14 cellular contexts compared by ENCODE assay signal in the genomic region with DNA sequence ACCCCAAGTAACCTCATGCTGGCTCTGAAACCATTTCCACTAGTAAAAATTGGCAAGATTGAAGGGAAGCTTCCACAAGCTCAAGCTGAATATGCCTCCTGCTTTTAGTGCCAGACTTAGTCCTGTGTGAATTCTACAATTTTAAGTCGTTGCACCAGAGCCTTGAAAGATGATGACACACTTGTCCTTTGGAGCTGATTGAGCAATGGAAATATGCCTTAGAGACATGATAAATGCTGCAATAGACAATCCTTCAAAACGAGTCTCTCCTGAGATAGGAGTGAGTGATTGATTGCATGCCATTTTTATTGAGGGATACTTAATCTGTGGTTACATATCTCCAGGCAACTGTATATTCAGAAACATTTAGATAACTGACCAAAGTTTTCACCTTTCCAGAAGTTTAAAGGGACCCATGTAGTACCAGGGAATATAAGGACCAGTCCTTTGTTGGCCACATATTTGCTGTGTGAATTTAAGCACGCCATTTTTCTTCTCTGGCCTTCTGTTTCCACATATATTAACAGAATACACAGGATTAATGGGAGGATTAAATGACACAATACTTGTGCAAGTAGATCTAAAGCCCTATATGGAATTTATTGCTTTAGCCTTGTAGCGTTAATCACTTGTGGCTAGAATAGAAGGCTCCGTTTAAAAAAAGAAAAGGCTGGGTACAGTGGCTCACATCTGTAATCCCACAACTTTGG.
DNase-seq lines count a peak whose midpoint lies in the region; ATAC-seq and TF ChIP-seq lines count a peak whose summit lies in the region.
"Had no signal": no experiment of that assay in that cellular context is flagged by ENCODE, and none has a peak within 500 bp of the region (broad histone marks: within the 10 kb centered on the region; RNA-seq: fewer than 3 reads in every experiment).

No MANE protein-coding gene starts in this region.

- ATAC-seq in Right ventricle myocardium superior (ENCODE audit: poor library complexity) (peak; percentile 62), left cardiac atrium (peak; percentile 25 to 74)

- H3K27ac ChIP-seq in left ventricle myocardium inferior (replicated peaks) (no peak overlapping the region), esophagus muscularis mucosa (replicated peaks in 1 of 4) (no peak overlapping the region), ovary (no peak overlapping the region)
- H3K27ac ChIP-seq: tibial artery had no signal

- DNase-seq in Right ventricle myocardium superior (no peak), left ventricle myocardium inferior (no peak), SIG-M5 treated with dmso at 0.1 percent for 504 hours (lab: John Stamatoyannopoulos, UW; ENCODE audit: unreplicated experiment) (peak; percentile 95), left cardiac atrium (no peak), esophagus muscularis mucosa (ENCODE audit: extremely low spot score) (no peak), ovary (no peak), UCSD-AML1 (lab: John Stamatoyannopoulos, UW; ENCODE audit: unreplicated experiment) (no peak), NCI-H1436 (lab: John Stamatoyannopoulos, UW) (no peak)
- DNase-seq: ACHN; activated CD4-positive, alpha-beta memory T cell treated with anti-CD3 and anti-CD28 coated beads for 36 hours; NCI-H2171; Peyer's patch; stimulated activated CD4-positive, alpha-beta T cell treated with anti-CD3 and anti-CD28 coated beads, Interleukin-15, amount 100 ng/mL, for 24 hours; tibial artery had no signal

- intact Hi-C loops in Right ventricle myocardium superior (cut with DNase I): loop anchor here (10.0 kb wide), 1 partner anchor 121 kb away; no protein-coding TSS in a partner anchor
- intact Hi-C loops in left ventricle myocardium inferior (cut with micrococcal nuclease): no loop called here
- intact Hi-C loops in left cardiac atrium (cut with DNase I): no loop called here
- intact Hi-C loops in esophagus muscularis mucosa (cut with DNase I): no loop called here
- intact Hi-C loops in ovary (cut with DNase I): no loop called here

- WGBS in esophagus muscularis mucosa: 66% methylated on average over 5 of the region's 5 CpGs
- WGBS in ovary, 3 donors: 54 to 58% (median 56%) methylated on average over 5 of the region's 5 CpGs

- H3K27me3 ChIP-seq in left ventricle myocardium inferior (ENCODE audit: low read depth) (no peaks in the 10 kb centered on the region), esophagus muscularis mucosa (no peaks in the 10 kb centered on the region), ovary (no peaks in the 10 kb centered on the region)
- H3K27me3 ChIP-seq: Peyer's patch, tibial artery had no signal

- H3K9me3 ChIP-seq in left ventricle myocardium inferior (replicated peaks) (no peaks in the 10 kb centered on the region), esophagus muscularis mucosa (no peaks in the 10 kb centered on the region), ovary (no peaks in the 10 kb centered on the region)
- H3K9me3 ChIP-seq: Peyer's patch, tibial artery had no signal

- H3K36me3 ChIP-seq in left ventricle myocardium inferior (no peaks in the 10 kb centered on the region), esophagus muscularis mucosa (no peaks in the 10 kb centered on the region), ovary (no peaks in the 10 kb centered on the region)
- H3K36me3 ChIP-seq: Peyer's patch, tibial artery had no signal

- H3K4me1 ChIP-seq in left ventricle myocardium inferior: peaks cover 64% of the 10 kb centered on the region
- H3K4me1 ChIP-seq in esophagus muscularis mucosa: peaks cover 0 to 29% (median 10%) of the 10 kb centered on the region in 4 donors
- H3K4me1 ChIP-seq in ovary (ENCODE audit: insufficient read depth): peaks cover 24% of the 10 kb centered on the region
- H3K4me1 ChIP-seq: Peyer's patch had no signal

- H3K4me3 ChIP-seq in left ventricle myocardium inferior (no peak overlapping the region), esophagus muscularis mucosa (no peak overlapping the region), ovary (no peak overlapping the region)
- H3K4me3 ChIP-seq: Peyer's patch, tibial artery had no signal

- TF ChIP-seq CTCF in left ventricle myocardium inferior (IDR thresholded peaks at IDR 0.05; ENCODE audit: borderline replicate concordance): no peak
- no peak for TF ChIP-seq CTCF in esophagus muscularis mucosa (IDR thresholded peaks at IDR 0.05)
- no peak for TF ChIP-seq CTCF in ovary (IDR thresholded peaks at IDR 0.05)

- TF ChIP-seq POLR2A in esophagus muscularis mucosa (IDR thresholded peaks at IDR 0.05; ENCODE audit: low read depth): no peak
- no peak for TF ChIP-seq POLR2A in ovary (IDR thresholded peaks at IDR 0.05)

- TF ChIP-seq EP300 in esophagus muscularis mucosa (IDR thresholded peaks at IDR 0.05) (no peak), ovary (IDR thresholded peaks at IDR 0.05) (no peak)
